22 cellular contexts compared by ENCODE assay signal in genomic region chr21:45142916-45143315, GRCh38.
"Had no signal": no experiment of that assay in that cellular context is flagged by ENCODE, and none has a peak within 500 bp of the region (broad histone marks: within the 10 kb centered on the region; RNA-seq: fewer than 3 reads in every experiment).

No MANE protein-coding gene starts in this region.

- H3K9me3 Mint-ChIP-seq: activated B cell treated with CpG ODN at 0.5 μM for 24 hours; activated CD8-positive, alpha-beta T cell treated with anti-CD3 and anti-CD28 coated beads for 36 hours; activated naive CD4-positive, alpha-beta T cell treated with anti-CD3 and anti-CD28 coated beads, Interleukin-2, amount 10 ng/mL, durations not matched to agents 7 days and 5 days; activated naive CD8-positive, alpha-beta T cell treated with anti-CD3 and anti-CD28 coated beads, Interleukin-2, amount 50 U/mL, for 24 hours; activated T-helper 2 cell treated with anti-CD3 and anti-CD28 coated beads, Interferon-gamma antibody, Interleukin-2, Interleukin-4, amounts not matched to agents 10 μg/mL and 5 μg/mL and 100 μg/mL, durations not matched to agents 14 hours and 24 hours and 36 hours; effector memory CD8-positive, alpha-beta T cell; nephron; stimulated activated effector memory CD8-positive, alpha-beta T cell treated with anti-CD3 and anti-CD28 coated beads, Interleukin-12 subunit alpha, Interleukin-12 subunit beta, amount 100 ng/mL, for 72 hours had no signal

- H3K27ac Mint-ChIP-seq: activated B cell treated with CpG ODN at 0.5 μM for 24 hours; activated CD8-positive, alpha-beta T cell treated with anti-CD3 and anti-CD28 coated beads for 36 hours; activated naive CD4-positive, alpha-beta T cell treated with anti-CD3 and anti-CD28 coated beads, Interleukin-2, amount 10 ng/mL, durations not matched to agents 7 days and 5 days; activated naive CD8-positive, alpha-beta T cell treated with anti-CD3 and anti-CD28 coated beads, Interleukin-2, amount 50 U/mL, for 24 hours; activated T-helper 2 cell treated with anti-CD3 and anti-CD28 coated beads, Interferon-gamma antibody, Interleukin-2, Interleukin-4, amounts not matched to agents 10 μg/mL and 5 μg/mL and 100 μg/mL, durations not matched to agents 14 hours and 24 hours and 36 hours; progenitor cell of endocrine pancreas had no signal

- H3K27me3 Mint-ChIP-seq: activated B cell treated with CpG ODN at 0.5 μM for 24 hours; activated CD8-positive, alpha-beta T cell treated with anti-CD3 and anti-CD28 coated beads for 36 hours; activated naive CD4-positive, alpha-beta T cell treated with anti-CD3 and anti-CD28 coated beads, Interleukin-2, amount 10 ng/mL, durations not matched to agents 7 days and 5 days; activated naive CD8-positive, alpha-beta T cell treated with anti-CD3 and anti-CD28 coated beads, Interleukin-2, amount 50 U/mL, for 24 hours; effector memory CD8-positive, alpha-beta T cell; progenitor cell of endocrine pancreas had no signal

- H3K9me3 ChIP-seq: breast epithelium, lower lobe of right lung, thoracic aorta had no signal

- H3K4me1 ChIP-seq: breast epithelium, lower lobe of right lung had no signal

- H3K27me3 ChIP-seq: breast epithelium, foreskin keratinocyte had no signal

- H3K4me3 Mint-ChIP-seq: activated B cell treated with CpG ODN at 0.5 μM for 24 hours; activated CD8-positive, alpha-beta T cell treated with anti-CD3 and anti-CD28 coated beads for 36 hours; activated naive CD4-positive, alpha-beta T cell treated with anti-CD3 and anti-CD28 coated beads, Interleukin-2, amount 10 ng/mL, durations not matched to agents 7 days and 5 days; activated naive CD8-positive, alpha-beta T cell treated with anti-CD3 and anti-CD28 coated beads, Interleukin-2, amount 50 U/mL, for 24 hours; effector memory CD8-positive, alpha-beta T cell; nephron; stimulated activated effector memory CD8-positive, alpha-beta T cell treated with anti-CD3 and anti-CD28 coated beads, Interleukin-12 subunit alpha, Interleukin-12 subunit beta, amount 100 ng/mL, for 72 hours had no signal

- ATAC-seq: activated CD8-positive, alpha-beta T cell treated with anti-CD3 and anti-CD28 coated beads for 36 hours; activated naive CD8-positive, alpha-beta T cell treated with anti-CD3 and anti-CD28 coated beads, Interleukin-2, amount 50 U/mL, for 24 hours; effector memory CD8-positive, alpha-beta T cell; left colon; lower lobe of right lung; stimulated activated effector memory CD8-positive, alpha-beta T cell treated with anti-CD3 and anti-CD28 coated beads, Interleukin-12 subunit alpha, Interleukin-12 subunit beta, amount 100 ng/mL, for 72 hours had no signal

- H3K4me3 ChIP-seq: breast epithelium, lower lobe of right lung, SK-N-MC, thoracic aorta had no signal

- DNase-seq: activated B cell treated with CpG ODN at 0.5 μM for 24 hours; activated CD4-positive, alpha-beta T cell treated with anti-CD3 and anti-CD28 coated beads for 48 hours; activated CD8-positive, alpha-beta T cell treated with anti-CD3 and anti-CD28 coated beads for 36 hours; activated naive CD4-positive, alpha-beta T cell treated with anti-CD3 and anti-CD28 coated beads, Interleukin-2, amount 10 ng/mL, durations not matched to agents 7 days and 5 days; activated naive CD8-positive, alpha-beta T cell treated with anti-CD3 and anti-CD28 coated beads, Interleukin-2, amount 50 U/mL, for 24 hours; activated T-cell treated with anti-CD3 and anti-CD28 coated beads, Interleukin-2, amount 50 U/mL, for 1 hour; effector memory CD8-positive, alpha-beta T cell; foreskin keratinocyte; hippocampal formation; left colon; lower lobe of right lung; nucleus accumbens; small intestine; stimulated activated CD4-positive, alpha-beta T cell treated with anti-CD3 and anti-CD28 coated beads, Interleukin-4, amount 100 ng/mL, for 1 hour; T-helper 9 cell had no signal

- H3K36me3 ChIP-seq: breast epithelium had no signal

- H3K27ac ChIP-seq: breast epithelium, foreskin keratinocyte, lower lobe of right lung, SK-N-MC, thoracic aorta had no signal
